Comparison of ENCODE assay signal across 1 cellular context in genomic region chr3:15052335-15053242, GRCh38.
A peak's percentile ranks its signal among the peaks of the same experiment; 100 is the strongest.
TF ChIP-seq lines count a peak whose summit lies in the region.

No MANE protein-coding gene starts in this region.

TF ChIP-seq in HepG2, 621 proteins besides CTCF, POLR2A, EP300 and RAD21:
- no peak for TF ChIP-seq PRDM4 (CRISPR knock-in tag; IDR thresholded peaks at IDR 0.05; ENCODE audit: borderline replicate concordance)
- TF ChIP-seq AGO2 (optimal IDR thresholded peaks at IDR 0.05; ENCODE audit: low read depth, low read length): peak; percentile 26
